Comparison of ENCODE assay signal across 1 cellular context in the genomic region with DNA sequence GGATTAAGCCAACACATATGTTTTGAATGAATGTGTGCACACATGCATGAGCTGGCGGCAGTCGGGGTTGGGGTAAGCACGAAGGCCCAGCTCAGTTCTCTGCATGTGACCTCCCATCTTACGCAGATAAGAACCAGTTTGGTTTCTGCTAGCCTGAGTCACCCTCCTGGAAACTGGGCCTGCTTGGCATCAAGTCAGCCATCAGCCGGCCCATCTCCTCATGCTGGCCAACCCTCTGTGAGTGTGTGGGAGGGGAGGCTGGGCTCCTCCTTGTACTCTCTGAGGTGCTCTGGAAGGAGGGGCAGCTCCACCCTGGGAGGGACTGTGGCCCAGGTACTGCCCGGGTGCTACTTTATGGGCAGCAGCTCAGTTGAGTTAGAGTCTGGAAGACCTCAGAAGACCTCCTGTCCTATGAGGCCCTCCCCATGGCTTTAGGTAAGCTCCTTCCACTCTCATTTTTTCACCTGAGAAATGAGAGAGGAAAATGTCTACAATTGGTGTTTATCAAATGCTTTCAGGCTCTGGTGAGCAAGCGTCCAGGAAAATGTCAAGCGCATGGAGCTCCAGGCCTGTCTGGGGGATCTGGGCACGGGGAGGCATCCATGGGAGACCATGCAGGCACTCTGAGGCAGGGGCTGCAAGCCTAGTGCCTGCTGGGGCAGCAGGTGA.
TF ChIP-seq lines count a peak whose summit lies in the region.

No MANE protein-coding gene starts in this region.

TF ChIP-seq in SK-N-SH treated with all-trans-retinoic acid at 6 μM for 48 hours, 23 proteins besides CTCF, POLR2A, EP300 and RAD21:
- TF ChIP-seq, protein P1, sequence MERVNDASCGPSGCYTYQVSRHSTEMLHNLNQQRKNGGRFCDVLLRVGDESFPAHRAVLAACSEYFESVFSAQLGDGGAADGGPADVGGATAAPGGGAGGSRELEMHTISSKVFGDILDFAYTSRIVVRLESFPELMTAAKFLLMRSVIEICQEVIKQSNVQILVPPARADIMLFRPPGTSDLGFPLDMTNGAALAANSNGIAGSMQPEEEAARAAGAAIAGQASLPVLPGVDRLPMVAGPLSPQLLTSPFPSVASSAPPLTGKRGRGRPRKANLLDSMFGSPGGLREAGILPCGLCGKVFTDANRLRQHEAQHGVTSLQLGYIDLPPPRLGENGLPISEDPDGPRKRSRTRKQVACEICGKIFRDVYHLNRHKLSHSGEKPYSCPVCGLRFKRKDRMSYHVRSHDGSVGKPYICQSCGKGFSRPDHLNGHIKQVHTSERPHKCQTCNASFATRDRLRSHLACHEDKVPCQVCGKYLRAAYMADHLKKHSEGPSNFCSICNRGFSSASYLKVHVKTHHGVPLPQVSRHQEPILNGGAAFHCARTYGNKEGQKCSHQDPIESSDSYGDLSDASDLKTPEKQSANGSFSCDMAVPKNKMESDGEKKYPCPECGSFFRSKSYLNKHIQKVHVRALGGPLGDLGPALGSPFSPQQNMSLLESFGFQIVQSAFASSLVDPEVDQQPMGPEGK (CRISPR knock-in tag; IDR thresholded peaks at IDR 0.05; ENCODE audit: borderline replicate concordance), result no peak
- no peak for TF ChIP-seq ZFP30 (CRISPR knock-in tag; IDR thresholded peaks at IDR 0.05)
- no peak for TF ChIP-seq ARNTL (CRISPR knock-in tag; IDR thresholded peaks at IDR 0.05; ENCODE audit: borderline replicate concordance, low read depth)
- no peak for TF ChIP-seq ZNF565 (CRISPR knock-in tag; conservative IDR thresholded peaks at IDR 0.05; ENCODE audit: low read depth)
- no peak for TF ChIP-seq GLIS3 (CRISPR knock-in tag; IDR thresholded peaks at IDR 0.05)
- TF ChIP-seq BACH2 (CRISPR knock-in tag; IDR thresholded peaks at IDR 0.05; ENCODE audit: borderline replicate concordance), result no peak
- TF ChIP-seq OSR1 (CRISPR knock-in tag; IDR thresholded peaks at IDR 0.05), result no peak
- TF ChIP-seq ZNF8 (CRISPR knock-in tag; IDR thresholded peaks at IDR 0.05), result no peak
- no peak for TF ChIP-seq ESRRG (CRISPR knock-in tag; IDR thresholded peaks at IDR 0.05)
